In the genomic region with DNA sequence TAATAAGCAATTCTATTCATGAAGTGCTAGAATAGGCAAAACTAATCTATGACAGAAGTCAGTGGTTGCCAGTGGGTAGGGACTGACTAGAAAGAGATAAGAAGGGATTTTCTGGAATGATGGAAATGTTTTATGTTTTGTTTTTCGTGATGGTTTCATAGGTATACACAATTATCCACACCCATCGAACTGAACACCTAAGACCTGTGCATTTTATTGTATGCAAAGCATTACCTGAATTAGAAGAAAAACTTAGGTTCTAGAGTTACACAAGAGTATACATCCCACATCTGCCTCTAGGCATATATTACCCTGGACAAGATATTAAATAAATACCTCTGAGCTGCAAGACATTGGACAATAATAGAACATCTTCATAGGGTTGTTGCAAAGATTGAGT, we compare ENCODE assay signal across 20 cellular contexts.
DNase-seq lines count a peak whose midpoint lies in the region; ATAC-seq and TF ChIP-seq lines count a peak whose summit lies in the region.
"Had no signal": no experiment of that assay in that cellular context is flagged by ENCODE, and none has a peak within 500 bp of the region (broad histone marks: within the 10 kb centered on the region; RNA-seq: fewer than 3 reads in every experiment).

No MANE protein-coding gene starts in this region.

- ATAC-seq in right lobe of liver (no peak), HG02973 (IDR thresholded peaks at IDR 0.05; ENCODE audit: unreplicated experiment) (no peak)
- no peak for ATAC-seq in activated CD4-positive, CD25-positive, alpha-beta regulatory T cell treated with anti-CD3 and anti-CD28 coated beads, Interleukin-2, amount 50 U/mL, for 24 hours
- ATAC-seq: K562, PC-3 had no signal

- TF ChIP-seq EP300 in stomach (IDR thresholded peaks at IDR 0.05): no peak

- no peaks in the 10 kb centered on the region for H3K9me3 ChIP-seq in right lobe of liver
- H3K9me3 ChIP-seq in stomach: no peaks in the 10 kb centered on the region
- H3K9me3 ChIP-seq: SJSA1 had no signal

- H3K36me3 Mint-ChIP-seq in HFFc6 (ENCODE audit: low read depth) (peaks cover 13% of the 10 kb centered on the region), MCF 10A (ENCODE audit: insufficient read depth, unreplicated experiment) (peaks cover 6% of the 10 kb centered on the region)

- H3K4me1 Mint-ChIP-seq in HFFc6 (ENCODE audit: low read depth) (peaks cover 83% of the 10 kb centered on the region), MCF 10A (ENCODE audit: insufficient read depth, unreplicated experiment) (peaks cover 33% of the 10 kb centered on the region)

- CTCF ChIA-PET in MCF 10A (lab: Yijun Ruan, JAX): no interaction called here

- H3K27me3 Mint-ChIP-seq in HFFc6 (ENCODE audit: insufficient read depth) (peaks cover 5% of the 10 kb centered on the region), MCF 10A (ENCODE audit: insufficient read depth, unreplicated experiment) (no peaks in the 10 kb centered on the region)

- no TSS peak for BruUV-seq in MCF 10A (replicated peaks; lab: Mats Ljungman, UMichigan)

- H3K4me1 ChIP-seq in right lobe of liver: peaks cover 0 to 38% (median 7%) of the 10 kb centered on the region in 4 donors
- peaks cover 29 to 92% (median 50%) of the 10 kb centered on the region in 4 donors for H3K4me1 ChIP-seq in stomach

- H3K27ac ChIP-seq in right lobe of liver (peak overlapping the region; percentile 37 to 94 (median 91)), stomach (peak overlapping the region in 4 of 5 donors; percentile 91 to 95 (median 93))
- H3K27ac ChIP-seq: HL-60, SJSA1 had no signal

- 59% methylated on average over 2 of the region's 2 CpGs for WGBS in right lobe of liver (ENCODE audit: insufficient coverage, low coverage, low lambda C conversion rate, missing lambda C conversion rate)
- WGBS in stomach, 5 donors: 47 to 66% (median 51%) methylated on average over 2 of the region's 2 CpGs

- POLR2A ChIA-PET in MCF 10A (lab: Yijun Ruan, JAX): interaction anchor here (1.0 to 3.5 kb wide), 3 partner anchors 11 to 106 kb away, joined by 4 to 45 read pairs (median 5); no protein-coding TSS in a partner anchor

- H3K4me3 Mint-ChIP-seq in HFFc6 (no peak overlapping the region), MCF 10A (ENCODE audit: unreplicated experiment) (no peak overlapping the region)

- DNase-seq in HFFc6 (no peak), MCF 10A (ENCODE audit: unreplicated experiment) (no peak), right lobe of liver (no peak), stomach (no peak), amygdala (lab: John Stamatoyannopoulos, UW) (no peak), globus pallidus (ENCODE audit: low spot score) (no peak)
- DNase-seq: AML-193, COR-L47, DMS153, EL, NCI-H1436, NCI-H2029, NCI-H2171, NCI-H446, PC-3 had no signal

- TF ChIP-seq CTCF in HFFc6 (IDR thresholded peaks at IDR 0.05): no peak
- no peak for TF ChIP-seq CTCF in MCF 10A (IDR thresholded peaks at IDR 0.05; ENCODE audit: unreplicated experiment)
- TF ChIP-seq CTCF in right lobe of liver (IDR thresholded peaks at IDR 0.05): no peak
- TF ChIP-seq CTCF in stomach (IDR thresholded peaks at IDR 0.05): no peak

- no peak overlapping the region for H3K4me3 ChIP-seq in right lobe of liver
- no peak overlapping the region for H3K4me3 ChIP-seq in stomach
- H3K4me3 ChIP-seq: K562, SJSA1 had no signal

- H3K36me3 ChIP-seq in right lobe of liver (no peaks in the 10 kb centered on the region), stomach (no peaks in the 10 kb centered on the region)
- H3K36me3 ChIP-seq: SJSA1 had no signal

- no peak for TF ChIP-seq POLR2A in right lobe of liver (IDR thresholded peaks at IDR 0.05)
- no peak for TF ChIP-seq POLR2A in stomach (IDR thresholded peaks at IDR 0.05)

- H3K27ac Mint-ChIP-seq in HFFc6 (peak overlapping the region; percentile 22; the same call in 1 of the 2 replicates), MCF 10A (ENCODE audit: low read depth, unreplicated experiment) (peak overlapping the region; percentile 82)

- intact Hi-C loops in MCF 10A (cut with micrococcal nuclease): no loop called here
- intact Hi-C loops in right lobe of liver (cut with DNase I): no loop called here
- intact Hi-C loops in stomach (cut with DNase I; ENCODE audit: low total_unique reads): no loop called here

- H3K27me3 ChIP-seq in right lobe of liver: no peaks in the 10 kb centered on the region
- H3K27me3 ChIP-seq in stomach: peaks cover 0 to 36% (median 0%) of the 10 kb centered on the region in 3 donors
- H3K27me3 ChIP-seq: SJSA1 had no signal

- H3K9me3 Mint-ChIP-seq in HFFc6 (no peaks in the 10 kb centered on the region), MCF 10A (ENCODE audit: unreplicated experiment) (no peaks in the 10 kb centered on the region)
